In genomic region chr4:1201851-1202525, GRCh38 we compare ENCODE assay signal across 8 cellular contexts. TPM values are rescaled to one million over a fixed set of nuclear protein-coding genes. Genes with fewer than 3 reads are reported as not detected.
DNase-seq lines count a peak whose midpoint lies in the region; ATAC-seq, FAIRE-seq and TF ChIP-seq lines count a peak whose summit lies in the region.

No MANE protein-coding gene starts in this region.

- no peak overlapping the region for H2AFZ ChIP-seq in KMS-11 (ENCODE audit: low read depth)

- H3K9ac ChIP-seq in KMS-11 = peak overlapping the region; percentile 71; the same call in 1 of the 2 replicates

- H3K27ac ChIP-seq in KMS-11 = peak overlapping the region; percentile 88

- peaks cover 41% of the 10 kb centered on the region for H3K4me1 ChIP-seq in KMS-11 (ENCODE audit: low read depth, poor library complexity, severe bottlenecking)

- peak; percentile 69 for DNase-seq in activated T-cell treated with anti-CD3 and anti-CD28 coated beads for 1 hour (ENCODE audit: low read depth)
- DNase-seq in Right ventricle myocardium inferior (ENCODE audit: missing footprints) = peak; percentile 84
- DNase-seq in stimulated activated CD4-positive, alpha-beta T cell treated with anti-CD3 and anti-CD28 coated beads, Interleukin-12 subunit alpha, Interleukin-12 subunit beta, amount 100 ng/mL, for 48 hours (ENCODE audit: low read depth in 2 of 3, low spot score in 1 of 3) = peak; percentile 68 to 81 (median 75)
- no peak for DNase-seq in H54 (ENCODE audit: insufficient read length, low spot score)
- no peak for DNase-seq in RKO (ENCODE audit: low spot score)
- DNase-seq in cortex of kidney (lab: John Stamatoyannopoulos, UW) = no peak

- peak overlapping the region; percentile 13 for H3K4me3 ChIP-seq in KMS-11 (IDR thresholded peaks at IDR 0.05; ENCODE audit: insufficient read depth, low read depth, low read length)

- H3K27me3 ChIP-seq in KMS-11 (ENCODE audit: insufficient read depth, low read depth) = no peaks in the 10 kb centered on the region

- H3K36me3 ChIP-seq in KMS-11 (ENCODE audit: insufficient read depth) = no peaks in the 10 kb centered on the region

- intact Hi-C loops in Right ventricle myocardium inferior (cut with DNase I) = no loop called here

- no peaks in the 10 kb centered on the region for H3K79me2 ChIP-seq in KMS-11 (ENCODE audit: insufficient read depth, low read depth)

- no peak for TF ChIP-seq CTCF in KMS-11 (conservative IDR thresholded peaks at IDR 0.05; ENCODE audit: low read depth, low read length)

- no peaks in the 10 kb centered on the region for H4K20me1 ChIP-seq in KMS-11 (ENCODE audit: insufficient read depth)

- ATAC-seq in GM18909 (IDR thresholded peaks at IDR 0.05; ENCODE audit: poor library complexity, unreplicated experiment) (peak; percentile 44), Right ventricle myocardium inferior (peak; percentile 70)

- FAIRE-seq in H54 (lab: Jason Lieb, UNC) = no peak

- no peak for TF ChIP-seq POLR2A in H54 (IDR thresholded peaks at IDR 0.05; ENCODE audit: low read depth, low read length)

- H3K4me2 ChIP-seq in KMS-11 = peak overlapping the region; percentile 68

RNA-seq across cellular contexts. Expression of gene SPON2, which starts 29.6 kb away (rescaled TPM):
- 22.6 TPM for total RNA-seq in Right ventricle myocardium inferior

RNA-seq across cellular contexts. Expression of gene CTBP1, which starts 46.9 kb away (rescaled TPM):
- total RNA-seq in Right ventricle myocardium inferior = 121 TPM

Comparison
In these comparisons a context has a peak if more than half of its experiments do, and no peak if none do; other contexts are left out.
1. DNase-seq: peak in activated T-cell treated with anti-CD3 and anti-CD28 coated beads for 1 hour (single experiment), Right ventricle myocardium inferior (single experiment) and stimulated activated CD4-positive, alpha-beta T cell treated with anti-CD3 and anti-CD28 coated beads, Interleukin-12 subunit alpha, Interleukin-12 subunit beta, amount 100 ng/mL, for 48 hours (3 of 3); none in H54 (single experiment), RKO (single experiment) and cortex of kidney (single experiment).